ENCODE assay signal across 8 cellular contexts in the genomic region with DNA sequence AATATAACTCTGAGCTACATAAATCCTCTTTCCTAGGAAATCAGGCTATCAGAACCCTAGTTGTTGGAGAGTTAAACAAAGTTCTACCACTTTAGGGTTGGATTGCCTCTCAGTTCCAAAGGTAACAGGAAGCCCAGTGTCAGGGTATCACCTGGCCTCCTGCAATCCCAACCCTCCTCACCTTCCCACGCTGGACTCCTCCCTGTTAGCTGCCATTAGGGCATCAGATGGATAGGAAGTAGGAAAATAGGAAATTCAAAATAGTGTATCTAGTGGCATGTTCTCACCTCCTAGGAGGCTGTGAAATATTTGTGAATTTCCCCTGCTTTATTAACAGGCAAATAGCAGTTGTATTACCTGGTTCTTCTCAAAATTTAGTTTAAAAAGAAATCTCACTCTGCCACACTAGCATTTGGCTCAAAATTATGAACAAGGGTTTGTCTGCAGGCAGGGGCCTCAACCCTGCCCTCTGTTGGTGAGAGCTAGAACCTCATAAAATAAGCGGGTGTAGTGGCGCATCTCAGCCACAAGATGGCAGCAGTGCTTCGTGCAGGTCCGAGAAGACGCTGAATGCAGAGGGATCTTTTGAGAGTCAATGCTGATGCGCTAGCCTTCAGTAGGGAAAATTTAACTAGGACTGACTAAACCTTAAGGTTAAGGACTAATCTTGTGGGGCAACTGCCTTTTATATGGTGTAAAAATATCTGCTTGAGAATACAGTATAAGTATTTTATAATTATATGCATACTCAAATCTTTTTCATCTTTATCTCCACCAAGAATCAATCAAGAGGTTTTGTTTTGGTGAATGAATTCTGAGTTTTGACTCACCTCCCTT.
DNase-seq lines count a peak whose midpoint lies in the region; ATAC-seq and TF ChIP-seq lines count a peak whose summit lies in the region.

No MANE protein-coding gene starts in this region.

- peak; percentile 87 for ATAC-seq in GM19025 (IDR thresholded peaks at IDR 0.05; ENCODE audit: low read depth, unreplicated experiment)
- peak; percentile 89 for ATAC-seq in HG03175 (IDR thresholded peaks at IDR 0.05; ENCODE audit: unreplicated experiment)
- peak; percentile 99 for ATAC-seq in activated B cell treated with CpG ODN at 0.5 μM for 24 hours (ENCODE audit: low read depth)

- no peaks in the 10 kb centered on the region for H3K9me3 Mint-ChIP-seq in activated B cell treated with CpG ODN at 0.5 μM for 24 hours

- peaks cover 5% of the 10 kb centered on the region for H3K4me1 Mint-ChIP-seq in activated B cell treated with CpG ODN at 0.5 μM for 24 hours

- DNase-seq in BJ (ENCODE audit: low read depth) = peak; percentile 20
- DNase-seq in NCI-H2227 (lab: John Stamatoyannopoulos, UW; ENCODE audit: unreplicated experiment) = peak; percentile 77
- peak; percentile 67 for DNase-seq in activated B cell treated with CpG ODN at 0.5 μM for 24 hours
- DNase-seq in caudate nucleus (lab: John Stamatoyannopoulos, UW) = peak in 57 of 61 donors; percentile 3 to 91 (median 70)
- DNase-seq in kidney epithelial cell (ENCODE audit: low read depth) = peak; percentile 23
- DNase-seq in stimulated activated CD4-positive, alpha-beta T cell treated with anti-CD3 and anti-CD28 coated beads, Interleukin-2, amount 100 ng/mL, for 4 hours (ENCODE audit: low read depth) = peak; percentile 55

- CTCF ChIA-PET in BJ (lab: Yijun Ruan, JAX) = interaction anchor here (0.7 to 11.1 kb wide), 34 partner anchors 9 to 914 kb away, joined by 3 to 179 read pairs (median 5); a partner anchor contains a TSS
- CTCF ChIA-PET in activated B cell treated with CpG ODN at 0.5 μM for 24 hours (lab: Charles Lee) = interaction anchor here (0.6 to 7.1 kb wide), 28 partner anchors 8 to 918 kb away, joined by 3 to 115 read pairs (median 4); no protein-coding TSS in a partner anchor

- H3K27ac Mint-ChIP-seq in activated B cell treated with CpG ODN at 0.5 μM for 24 hours = no peak overlapping the region

- intact Hi-C loops in activated B cell treated with CpG ODN at 0.5 μM for 24 hours (cut with micrococcal nuclease) = loop anchor here (1.0 to 5.0 kb wide), 7 partner anchors 29 to 914 kb away; a partner anchor contains a TSS

- H3K36me3 ChIP-seq in BJ (ENCODE audit: control insufficient read depth, insufficient read depth, low read length) = no peaks in the 10 kb centered on the region
- H3K36me3 ChIP-seq in kidney epithelial cell (ENCODE audit: control insufficient read depth, insufficient read depth, low read length) = no peaks in the 10 kb centered on the region

- H3K36me3 Mint-ChIP-seq in activated B cell treated with CpG ODN at 0.5 μM for 24 hours (ENCODE audit: low read depth) = no peaks in the 10 kb centered on the region

- H3K4me3 Mint-ChIP-seq in activated B cell treated with CpG ODN at 0.5 μM for 24 hours = no peak overlapping the region

- H3K27me3 ChIP-seq in BJ (ENCODE audit: control insufficient read depth, insufficient read depth, low read length) (no peaks in the 10 kb centered on the region), kidney epithelial cell (ENCODE audit: control insufficient read depth, insufficient read depth, low read length) (no peaks in the 10 kb centered on the region)

- peaks cover 20% of the 10 kb centered on the region for H3K27me3 Mint-ChIP-seq in activated B cell treated with CpG ODN at 0.5 μM for 24 hours

- H3K4me3 ChIP-seq in BJ (ENCODE audit: low read depth, low read length) = no peak overlapping the region
- no peak overlapping the region for H3K4me3 ChIP-seq in kidney epithelial cell (ENCODE audit: low read depth, low read length)

- no peak overlapping the region for H3K27ac ChIP-seq in caudate nucleus (ENCODE audit: low read depth, low read length)

- POLR2A ChIA-PET in BJ (lab: Charles Lee) = no interaction called here
- POLR2A ChIA-PET in activated B cell treated with CpG ODN at 0.5 μM for 24 hours (lab: Charles Lee) = interaction anchor here (0.6 kb wide), 2 partner anchors 28 to 29 kb away, joined by 5 read pairs; no protein-coding TSS in a partner anchor

- peak; percentile 100 for TF ChIP-seq CTCF in BJ (IDR thresholded peaks at IDR 0.05; ENCODE audit: insufficient read depth, low read depth, low read length)
- TF ChIP-seq CTCF in activated B cell treated with CpG ODN at 0.5 μM for 24 hours (IDR thresholded peaks at IDR 0.05) = peak; percentile 100
- TF ChIP-seq CTCF in kidney epithelial cell (IDR thresholded peaks at IDR 0.05; ENCODE audit: insufficient read depth, low read length, poor library complexity, severe bottlenecking) = peak; percentile 100

Comparison
In these comparisons a context has a peak if more than half of its experiments do, and no peak if none do; other contexts are left out.
1. DNase-seq: peak in every context shown above with its lines; median percentile 77 in NCI-H2227; 70 in caudate nucleus; 67 in activated B cell treated with CpG ODN at 0.5 μM for 24 hours; 55 in stimulated activated CD4-positive, alpha-beta T cell treated with anti-CD3 and anti-CD28 coated beads, Interleukin-2, amount 100 ng/mL, for 4 hours; 23 in kidney epithelial cell; 20 in BJ.